Comparison of ENCODE assay signal across 12 cellular contexts in genomic region chr9:129939426-129939825, GRCh38.
A peak's percentile ranks its signal among the peaks of the same experiment; 100 is the strongest.
DNase-seq lines count a peak whose midpoint lies in the region; ATAC-seq and TF ChIP-seq lines count a peak whose summit lies in the region.
"Had no signal": no experiment of that assay in that cellular context is flagged by ENCODE, and none has a peak within 500 bp of the region (broad histone marks: within the 10 kb centered on the region; RNA-seq: fewer than 3 reads in every experiment).

No MANE protein-coding gene starts in this region.

- TF ChIP-seq POLR2A in upper lobe of left lung (IDR thresholded peaks at IDR 0.05), result no peak

- no peak for ATAC-seq in upper lobe of left lung (ENCODE audit: low FRiP score in 2 of 2)
- ATAC-seq: esophagus mucosa had no signal

- peak overlapping the region in 1 of 4 donors; percentile 44 for H3K27ac ChIP-seq in upper lobe of left lung

- H3K36me3 ChIP-seq in upper lobe of left lung, result peaks cover 0 to 5% (median 0%) of the 10 kb centered on the region in 4 donors

- peaks cover 14 to 37% (median 15%) of the 10 kb centered on the region in 4 donors for H3K4me1 ChIP-seq in upper lobe of left lung

- no peak for TF ChIP-seq EP300 in upper lobe of left lung (IDR thresholded peaks at IDR 0.05)

- DNase-seq in DMS 273 treated with DMSO at 0.1 percent for 48 hours (lab: John Stamatoyannopoulos, UW) (peak; percentile 82), NCI-H446 treated with DMSO at 0.1 percent for 48 hours (lab: John Stamatoyannopoulos, UW) (peak; percentile 25), cerebellar cortex (ENCODE audit: low spot score) (peak; percentile 88), pons (ENCODE audit: low spot score) (peak; percentile 31), GM19238 (ENCODE audit: insufficient read length, low spot score) (no peak), upper lobe of left lung (no peak), AG08396 (ENCODE audit: low spot score) (no peak)
- DNase-seq in effector CD4-positive, alpha-beta T cell, result no peak
- DNase-seq: Calu3, midbrain, SHP77 had no signal

- 92 to 95% methylated on average over 2 of the region's 2 CpGs for WGBS in upper lobe of left lung, 2 donors

- no peak for TF ChIP-seq CTCF in upper lobe of left lung (IDR thresholded peaks at IDR 0.05)

- H3K27me3 ChIP-seq in upper lobe of left lung, result no peaks in the 10 kb centered on the region

- H3K4me3 ChIP-seq in upper lobe of left lung, result no peak overlapping the region

- H3K9me3 ChIP-seq in upper lobe of left lung, result peaks cover 0 to 11% (median 3%) of the 10 kb centered on the region in 4 donors

Comparison
In these comparisons a context has a peak if more than half of its experiments do, and no peak if none do; other contexts are left out.
1. DNase-seq: peak in DMS 273 treated with DMSO at 0.1 percent for 48 hours (single experiment), NCI-H446 treated with DMSO at 0.1 percent for 48 hours (single experiment), cerebellar cortex (single experiment) and pons (single experiment); none in GM19238 (single experiment), upper lobe of left lung (0 of 2), effector CD4-positive, alpha-beta T cell (single experiment) and AG08396 (single experiment).